ENCODE assay signal across 9 cellular contexts in genomic region chr21:42654913-42655796, GRCh38. TPM values are rescaled to one million over a fixed set of nuclear protein-coding genes. Genes with fewer than 3 reads are reported as not detected.
DNase-seq lines count a peak whose midpoint lies in the region; ATAC-seq, FAIRE-seq and TF ChIP-seq lines count a peak whose summit lies in the region.
"Had no signal": no experiment of that assay in that cellular context is flagged by ENCODE, and none has a peak within 500 bp of the region (broad histone marks: within the 10 kb centered on the region; RNA-seq: fewer than 3 reads in every experiment).

No MANE protein-coding gene starts in this region.

- H2AFZ ChIP-seq in OCI-LY7 (ENCODE audit: low read length): no peak overlapping the region

- TSS peak; percentile 42 for BruUV-seq in OCI-LY7 (replicated peaks; lab: Mats Ljungman, UMichigan)

- H3K27ac Mint-ChIP-seq in CD8-positive, alpha-beta memory T cell: peak overlapping the region in 4 of 8 donors; percentile 3 to 55 (median 21)

- H3K4me3 ChIP-seq in CD8-positive, alpha-beta memory T cell (ENCODE audit: low read length): peak overlapping the region; percentile 33
- H3K4me3 ChIP-seq in OCI-LY7 (ENCODE audit: low read depth, low read length, poor library complexity, severe bottlenecking): peak overlapping the region; percentile 71
- H3K4me3 ChIP-seq in epithelial cell of proximal tubule (ENCODE audit: low read depth, low read length): peak overlapping the region; percentile 80
- H3K4me3 ChIP-seq in pancreas: peak overlapping the region in 3 of 4 donors; percentile 38 to 61 (median 48)
- H3K4me3 ChIP-seq in small intestine (ENCODE audit: low read depth in 1 of 2, low read length in 2 of 2): peak overlapping the region in 1 of 2 donors; percentile 64

- H3K79me2 ChIP-seq in OCI-LY7 (ENCODE audit: insufficient read depth, low read depth, low read length): peaks cover 15% of the 10 kb centered on the region; the same call in 1 of the 2 replicates

- H3K9me3 ChIP-seq in CD8-positive, alpha-beta memory T cell (ENCODE audit: low read length): no peaks in the 10 kb centered on the region
- H3K9me3 ChIP-seq in OCI-LY7 (ENCODE audit: low read length) (no peaks in the 10 kb centered on the region), pancreas (no peaks in the 10 kb centered on the region), small intestine (ENCODE audit: control insufficient read depth, low read depth) (no peaks in the 10 kb centered on the region)

- TF ChIP-seq CTCF in OCI-LY7 (conservative IDR thresholded peaks at IDR 0.05; ENCODE audit: low read length) (no peak), epithelial cell of proximal tubule (conservative IDR thresholded peaks at IDR 0.05; ENCODE audit: low read depth, low read length) (no peak), pancreas (IDR thresholded peaks at IDR 0.05) (no peak)

- CTCF ChIA-PET in CD8-positive, alpha-beta memory T cell (lab: Charles Lee): interaction anchor here (1.2 kb wide), 1 partner anchor 163 kb away, joined by 4 read pairs; no protein-coding TSS in a partner anchor
- CTCF ChIA-PET in OCI-LY7 (lab: Charles Lee; ENCODE audit: unreplicated experiment): no interaction called here

- peak overlapping the region; percentile 35 to 80 (median 74) for H3K4me3 Mint-ChIP-seq in CD8-positive, alpha-beta memory T cell

- H4K20me1 ChIP-seq in OCI-LY7 (ENCODE audit: insufficient read depth, low read length): no peaks in the 10 kb centered on the region

- ATAC-seq in pancreas (no peak), GM21360 (IDR thresholded peaks at IDR 0.05; ENCODE audit: unreplicated experiment) (no peak), GM19328 (IDR thresholded peaks at IDR 0.05; ENCODE audit: unreplicated experiment) (no peak)

- H3K9me3 Mint-ChIP-seq in CD8-positive, alpha-beta memory T cell: no peaks in the 10 kb centered on the region

- POLR2A ChIA-PET in CD8-positive, alpha-beta memory T cell (lab: Charles Lee): no interaction called here
- POLR2A ChIA-PET in OCI-LY7 (lab: Charles Lee): interaction anchor here (0.6 to 0.7 kb wide), 3 partner anchors 11 to 1166 kb away, joined by 3 read pairs; no protein-coding TSS in a partner anchor

- H3K27me3 ChIP-seq in CD8-positive, alpha-beta memory T cell (ENCODE audit: insufficient read depth, low read length, poor library complexity, severe bottlenecking): peaks cover 19% of the 10 kb centered on the region
- H3K27me3 ChIP-seq in pancreas (no peaks in the 10 kb centered on the region), small intestine (ENCODE audit: control insufficient read depth in 2 of 2, insufficient read depth in 2 of 2, low read length in 2 of 2) (peaks cover 0 to 4% of the 10 kb centered on the region in 2 donors)

- no peak overlapping the region for H3K27ac ChIP-seq in CD8-positive, alpha-beta memory T cell (ENCODE audit: low read depth, low read length)
- H3K27ac ChIP-seq in OCI-LY7 (ENCODE audit: low read depth, low read length, poor library complexity, severe bottlenecking) (peak overlapping the region; percentile 66), pancreas (no peak overlapping the region), small intestine (ENCODE audit: low read depth in 1 of 2, low read length in 1 of 2) (no peak overlapping the region)

- intact Hi-C loops in OCI-LY7 (cut with micrococcal nuclease; ENCODE audit: unreplicated experiment) (loop anchor here (5.0 to 10.0 kb wide), 5 partner anchors 63 to 1000 kb away; partner anchors contain the start of genes HSF2BP, PKNOX1, RRP1B and WDR4), pancreas (cut with DNase I) (no loop called here)

- no peaks in the 10 kb centered on the region for H3K36me3 ChIP-seq in CD8-positive, alpha-beta memory T cell (ENCODE audit: insufficient read depth, low read length)
- no peaks in the 10 kb centered on the region for H3K36me3 ChIP-seq in OCI-LY7 (ENCODE audit: insufficient read depth, low read length)
- no peaks in the 10 kb centered on the region for H3K36me3 ChIP-seq in pancreas
- no peaks in the 10 kb centered on the region for H3K36me3 ChIP-seq in small intestine (ENCODE audit: control insufficient read depth in 2 of 2, insufficient read depth in 2 of 2, low read length in 2 of 2)

- no peaks in the 10 kb centered on the region for H3K36me3 Mint-ChIP-seq in CD8-positive, alpha-beta memory T cell

- FAIRE-seq in pancreas (lab: Jason Lieb, UNC) (no peak), small intestine (lab: Jason Lieb, UNC) (no peak)
- FAIRE-seq: endothelial cell of umbilical vein had no signal

- WGBS in pancreas, 2 donors: 50 to 54% methylated on average over 18 of the region's 18 CpGs
- 39 to 58% (median 42%) methylated on average over 18 of the region's 18 CpGs for WGBS in small intestine, 3 donors

- H3K27me3 Mint-ChIP-seq in CD8-positive, alpha-beta memory T cell: peaks cover 25 to 53% of the 10 kb centered on the region in 2 donors

- H3K9me2 ChIP-seq in OCI-LY7 (ENCODE audit: insufficient read depth, low read length): no peaks in the 10 kb centered on the region

- H3K4me1 ChIP-seq in CD8-positive, alpha-beta memory T cell (ENCODE audit: insufficient read depth, low read length): peaks cover 12% of the 10 kb centered on the region
- peaks cover 67% of the 10 kb centered on the region for H3K4me1 ChIP-seq in OCI-LY7 (ENCODE audit: insufficient read depth, low read length, poor library complexity, severe bottlenecking)
- H3K4me1 ChIP-seq in pancreas: peaks cover 0 to 9% (median 3%) of the 10 kb centered on the region in 3 donors
- H3K4me1 ChIP-seq in small intestine (ENCODE audit: control insufficient read depth in 2 of 2, insufficient read depth in 1 of 2, low read depth in 1 of 2, low read length in 1 of 2): peaks cover 2 to 5% of the 10 kb centered on the region in 2 donors

- H3K4me1 Mint-ChIP-seq in CD8-positive, alpha-beta memory T cell: peaks cover 15 to 25% (median 17%) of the 10 kb centered on the region in 3 donors

- peak overlapping the region; percentile 88 for H3K4me2 ChIP-seq in OCI-LY7 (ENCODE audit: low read length)

- peak in 2 of 5 donors; percentile 16 to 42 for DNase-seq in CD8-positive, alpha-beta memory T cell
- DNase-seq in OCI-LY7 (ENCODE audit: low spot score): peak; percentile 30
- no peak for DNase-seq in epithelial cell of proximal tubule (ENCODE audit: low read depth)
- no peak for DNase-seq in pancreas
- no peak for DNase-seq in GF-D8 (lab: John Stamatoyannopoulos, UW)
- no peak for DNase-seq in small intestine

RNA-seq across cellular contexts. Expression of gene PDE9A, which starts 1.7 kb away (rescaled TPM):
- total RNA-seq in CD8-positive, alpha-beta memory T cell: 1 to 10 TPM; 1.5 to 2.6 TPM
- polyA plus RNA-seq in CD8-positive, alpha-beta memory T cell: 1.7 TPM
- 8.0 and 11.4 TPM in 2 replicates for total RNA-seq in OCI-LY7 (2014; rRNA removed; shearing (Covaris generic))
- 20.3 and 22.4 TPM in 2 replicates for total RNA-seq in OCI-LY7 (2022)
- 1.3 and 2.0 TPM in 2 replicates for total RNA-seq in epithelial cell of proximal tubule
- 1 to 10 TPM; 1.2 to 6.2 (median 4.3) TPM for total RNA-seq in pancreas
- 10 to 100 TPM in 1 of 2 donors, 1 to 10 TPM in 1; 8.1 to 14.4 TPM for polyA plus RNA-seq in pancreas
- 10 to 100 TPM; 34.8 to 96.6 (median 64.3) TPM for polyA plus RNA-seq in small intestine
